ENCODE assay signal across 8 cellular contexts in the genomic region with DNA sequence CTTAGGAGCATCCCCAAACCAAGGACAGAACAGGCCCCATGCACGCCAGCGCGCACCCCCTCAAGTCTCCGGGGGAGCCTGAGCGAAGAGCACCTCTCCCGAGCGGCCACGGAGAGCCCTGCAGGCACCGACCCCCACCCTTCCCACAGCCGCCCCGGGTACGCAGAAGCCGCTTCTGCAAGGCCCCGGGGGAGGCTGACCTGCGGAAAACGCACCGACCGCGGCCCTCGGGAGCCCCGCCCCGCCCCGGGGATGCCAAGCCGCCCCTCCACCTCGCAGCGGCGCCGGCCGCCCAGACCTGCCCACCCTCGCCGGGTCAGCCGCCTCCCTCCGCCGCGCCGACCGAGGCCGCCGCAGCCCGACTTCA. TPM values are rescaled to one million over a fixed set of nuclear protein-coding genes. Genes with fewer than 3 reads are reported as not detected.
DNase-seq lines count a peak whose midpoint lies in the region; ATAC-seq and TF ChIP-seq lines count a peak whose summit lies in the region.

No MANE protein-coding gene starts in this region.

- peaks cover 1% of the 10 kb centered on the region for H3K36me3 Mint-ChIP-seq in memory B cell

- H3K27me3 Mint-ChIP-seq in memory B cell = no peaks in the 10 kb centered on the region

- H3K27ac Mint-ChIP-seq in memory B cell = peak overlapping the region; percentile 85

- ATAC-seq in HG03558 (IDR thresholded peaks at IDR 0.05; ENCODE audit: extremely low read depth, unreplicated experiment) (peak; percentile 2), memory B cell (ENCODE audit: low read depth) (peak; percentile 26)

- peak; percentile 19 for DNase-seq in activated CD4-positive, alpha-beta T cell treated with anti-CD3 and anti-CD28 coated beads for 1 hour
- no peak for DNase-seq in activated CD4-positive, alpha-beta T cell treated with anti-CD3 and anti-CD28 coated beads, Interleukin-2, amount 50 U/mL, for 48 hours
- no peak for DNase-seq in astrocyte of the cerebellum (ENCODE audit: low read depth)
- no peak for DNase-seq in memory B cell (ENCODE audit: low spot score in 2 of 2)
- DNase-seq in hepatic stellate cell (ENCODE audit: low spot score) = no peak
- DNase-seq in putamen (ENCODE audit: low spot score) = no peak

- no peaks in the 10 kb centered on the region for H3K9me3 Mint-ChIP-seq in memory B cell

- H3K4me3 ChIP-seq in astrocyte of the cerebellum (ENCODE audit: low read depth, low read length) (peak overlapping the region; percentile 79), urinary bladder (ENCODE audit: low read depth, low read length) (peak overlapping the region; percentile 86)

- no peak for TF ChIP-seq CTCF in astrocyte of the cerebellum (IDR thresholded peaks at IDR 0.05; ENCODE audit: low read depth, low read length, missing control alignments)

- no peaks in the 10 kb centered on the region for H3K36me3 ChIP-seq in urinary bladder (ENCODE audit: insufficient read depth)

- peak overlapping the region; percentile 71 for H3K27ac ChIP-seq in urinary bladder (ENCODE audit: low read depth)

- H3K4me1 Mint-ChIP-seq in memory B cell = peaks cover 20% of the 10 kb centered on the region

- in situ Hi-C loops in astrocyte of the cerebellum (cut with HindIII; ENCODE audit: low sequenced_read_pairs) = no loop called here

- H3K4me1 ChIP-seq in urinary bladder (ENCODE audit: insufficient read depth) = no peaks in the 10 kb centered on the region

- WGBS in urinary bladder = under 1% methylated on average over 40 of the region's 40 CpGs

- peak overlapping the region; percentile 93 for H3K4me3 Mint-ChIP-seq in memory B cell

RNA-seq across cellular contexts. Expression of gene CAPRIN2, which starts 0.4 kb away (rescaled TPM):
- total RNA-seq in urinary bladder = 42.3 TPM
- polyA plus RNA-seq in urinary bladder = 20.1 TPM

RNA-seq across cellular contexts. Expression of gene IPO8, which starts 58.7 kb away (rescaled TPM):
- 63.0 TPM for total RNA-seq in urinary bladder
- polyA plus RNA-seq in urinary bladder = 28.2 TPM
